In the genomic region with DNA sequence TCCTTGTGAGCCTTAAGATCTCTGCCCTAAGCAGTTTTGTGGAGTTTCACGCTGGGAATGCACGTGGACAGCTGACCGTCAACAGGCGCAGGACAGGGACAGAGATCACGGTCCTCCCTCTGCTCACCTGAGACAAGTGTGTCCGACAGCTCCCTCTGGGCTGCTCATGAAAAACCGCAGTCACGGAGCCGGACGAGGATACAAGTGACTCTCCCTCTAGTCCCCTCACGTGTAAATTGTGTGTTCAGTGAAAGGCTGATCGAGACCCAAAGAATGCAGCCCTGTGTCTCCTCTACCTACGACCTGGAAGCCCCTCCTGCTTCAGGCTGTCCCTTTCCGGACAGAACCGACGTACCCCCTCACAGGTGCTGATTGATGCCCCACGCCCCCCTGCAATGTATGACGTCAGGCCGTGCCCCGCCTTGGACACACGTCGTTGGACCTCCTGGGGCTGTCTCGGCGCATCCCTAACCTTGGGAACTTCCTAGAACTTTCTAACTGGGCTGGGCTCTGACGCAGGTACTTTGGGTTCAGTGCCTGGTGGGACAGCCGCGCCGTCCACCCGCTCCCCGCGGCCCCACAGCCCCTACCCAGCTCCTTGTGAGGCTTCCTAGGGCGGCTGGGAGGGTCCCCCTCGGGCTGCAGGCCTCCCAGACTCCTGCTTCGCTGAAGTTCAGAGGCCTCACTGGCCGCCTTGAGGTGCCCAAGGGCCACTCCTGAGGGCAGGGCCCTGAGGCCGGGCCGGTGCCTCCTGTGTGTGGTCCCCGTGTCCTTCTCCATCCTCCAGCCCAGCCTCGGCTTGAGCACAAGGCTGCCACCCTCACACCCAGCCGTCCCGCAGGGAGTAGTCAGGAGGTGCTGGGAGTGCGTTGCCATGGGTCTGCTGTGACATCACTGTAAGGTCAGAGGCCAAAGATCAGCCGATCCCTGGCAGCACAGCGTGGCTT, we compare ENCODE assay signal across 14 cellular contexts. TPM values are rescaled to one million over a fixed set of nuclear protein-coding genes. Genes with fewer than 3 reads are reported as not detected.
DNase-seq lines count a peak whose midpoint lies in the region; FAIRE-seq and TF ChIP-seq lines count a peak whose summit lies in the region.
"Had no signal": no experiment of that assay in that cellular context is flagged by ENCODE, and none has a peak within 500 bp of the region (broad histone marks: within the 10 kb centered on the region; RNA-seq: fewer than 3 reads in every experiment).

Gene C13orf46 (minus strand): TSS at position 859 of the 947 bp plus-strand sequence. CDS start 79 bp downstream, at position 780.

- no peak for TF ChIP-seq POLR2A in spleen (IDR thresholded peaks at IDR 0.05)

- no peaks in the 10 kb centered on the region; the same call in 1 of the 2 replicates for H3K27me3 Mint-ChIP-seq in H9 (ENCODE audit: low read depth)
- H3K27me3 Mint-ChIP-seq in astrocyte (ENCODE audit: low read depth, unreplicated experiment) = no peaks in the 10 kb centered on the region
- H3K27me3 Mint-ChIP-seq: B cell had no signal

- H3K4me3 ChIP-seq in astrocyte (ENCODE audit: insufficient read depth, low read depth, low read length) (no peak within 1 kb of the TSS), mesodermal cell (ENCODE audit: extremely low read depth, insufficient read depth, low read length, poor library complexity, severe bottlenecking) (no peak within 1 kb of the TSS), spleen (no peak within 1 kb of the TSS)

- no peak within 1 kb of the TSS for H4K91ac ChIP-seq in H9 (ENCODE audit: insufficient read length, low read depth, low read length)

- TF ChIP-seq CTCF in H9 (conservative IDR thresholded peaks at IDR 0.05) = no peak
- no peak for TF ChIP-seq CTCF in astrocyte (IDR thresholded peaks at IDR 0.05; ENCODE audit: insufficient read depth, low read depth, low read length)
- TF ChIP-seq CTCF in spleen (IDR thresholded peaks at IDR 0.05 in 8 of 11, conservative IDR thresholded peaks at IDR 0.05 in 3 of 11) = no peak

- H2BK5ac ChIP-seq in H9 (ENCODE audit: insufficient read length, low read length) = no peak within 1 kb of the TSS

- H2BK15ac ChIP-seq in H9 (ENCODE audit: low read depth, low read length) = no peak within 1 kb of the TSS

- H3K9ac ChIP-seq in H9 (ENCODE audit: extremely low read depth, insufficient read length, low read length) (no peak within 1 kb of the TSS), astrocyte (ENCODE audit: low read length) (no peak within 1 kb of the TSS)

- H3K36me3 ChIP-seq in astrocyte (ENCODE audit: insufficient read depth, low read length) = peaks cover 14% of the 10 kb centered on the region
- H3K36me3 ChIP-seq in mesodermal cell (ENCODE audit: control insufficient read depth, insufficient read depth, low read length) = peaks cover 80% of the 10 kb centered on the region
- peaks cover 0 to 76% (median 36%) of the 10 kb centered on the region in 6 donors for H3K36me3 ChIP-seq in spleen

- H3K18ac ChIP-seq in H9 (ENCODE audit: insufficient read length, low read depth, low read length) = no peak within 1 kb of the TSS

- H3T11ph ChIP-seq in H9 (ENCODE audit: low read length) = no peak within 1 kb of the TSS

- no peak within 1 kb of the TSS for H4K8ac ChIP-seq in H9 (replicated peaks; ENCODE audit: insufficient read length, low read depth, low read length)

- no peak within 1 kb of the TSS for H2BK120ac ChIP-seq in H9 (ENCODE audit: low read depth, low read length, poor library complexity, severe bottlenecking)

- no peak within 1 kb of the TSS for H3K4me3 Mint-ChIP-seq in H9
- H3K4me3 Mint-ChIP-seq in astrocyte (ENCODE audit: unreplicated experiment) = no peak within 1 kb of the TSS
- H3K4me3 Mint-ChIP-seq: B cell had no signal

- no peak within 1 kb of the TSS for H3K56ac ChIP-seq in H9 (ENCODE audit: insufficient read length, low read depth, low read length)

- no peak for FAIRE-seq in astrocyte (lab: Jason Lieb, UNC)

- H3K27ac Mint-ChIP-seq in H9 (peak within 1 kb of the TSS in 2 of 3 experiments; percentile 64 to 92; a peak in 3 of 7 replicates), astrocyte (ENCODE audit: unreplicated experiment) (peak within 1 kb of the TSS; percentile 62)
- H3K27ac Mint-ChIP-seq: B cell had no signal

- H3K79me2 ChIP-seq in H9 (ENCODE audit: insufficient read depth, low read length) = no peaks in the 10 kb centered on the region
- H3K79me2 ChIP-seq in astrocyte (ENCODE audit: insufficient read depth, low read length) = peaks cover 4% of the 10 kb centered on the region

- H3K27ac ChIP-seq in H9 (ENCODE audit: insufficient read length, low read depth, low read length) (no peak within 1 kb of the TSS), astrocyte (ENCODE audit: low read depth, low read length) (no peak within 1 kb of the TSS), mesodermal cell (ENCODE audit: low read depth, low read length, severe bottlenecking) (peak within 1 kb of the TSS; percentile 10), spleen (no peak within 1 kb of the TSS)

- H3K23ac ChIP-seq in H9 (ENCODE audit: insufficient read length, low read depth, low read length) = no peak within 1 kb of the TSS

- no CpG with 5 or more reads among the region's 44 CpGs for WGBS in H9 (ENCODE audit: extremely low coverage, insufficient read length, low lambda C conversion rate)
- WGBS in mesodermal cell (ENCODE audit: insufficient coverage in 2 of 2), 2 experiments = 94 to 95% methylated on average over 35 to 41 of the region's 44 CpGs
- WGBS in spleen, 5 donors = 91 to 95% (median 92%) methylated on average over 33 to 44 of the region's 44 CpGs

- no peak within 1 kb of the TSS for H2AK5ac ChIP-seq in H9 (ENCODE audit: insufficient read length, low read length)

- H3K79me1 ChIP-seq in H9 (ENCODE audit: insufficient read depth, low read depth, low read length, poor library complexity, severe bottlenecking) = no peaks in the 10 kb centered on the region

- no peak within 1 kb of the TSS for H3K4ac ChIP-seq in H9 (ENCODE audit: low read depth, low read length)

- H3K36me3 Mint-ChIP-seq in H9 (ENCODE audit: insufficient read depth in 1 of 3, low read depth in 3 of 3) = peaks cover 2 to 5% (median 4%) of the 10 kb centered on the region in 3 experiments; a peak in 4 of 7 replicates
- H3K36me3 Mint-ChIP-seq in astrocyte (ENCODE audit: low read depth, unreplicated experiment) = peaks cover 14% of the 10 kb centered on the region

- H4K20me1 ChIP-seq in H9 (ENCODE audit: control insufficient read depth, insufficient read depth, insufficient read length) = peaks cover 5% of the 10 kb centered on the region
- peaks cover 23% of the 10 kb centered on the region for H4K20me1 ChIP-seq in astrocyte (ENCODE audit: insufficient read depth, low read length)

- intact Hi-C loops in spleen (cut with DNase I; ENCODE audit: low total_unique reads) = no loop called here

- no peak within 1 kb of the TSS for H4K5ac ChIP-seq in H9 (ENCODE audit: insufficient read length, low read depth, low read length)

- H3K4me1 ChIP-seq in H9 (ENCODE audit: insufficient read depth, low read length) (no peaks in the 10 kb centered on the region), astrocyte (ENCODE audit: insufficient read depth, low read length) (peaks cover 15% of the 10 kb centered on the region), mesodermal cell (ENCODE audit: control insufficient read depth, insufficient read depth, low read length, poor library complexity, severe bottlenecking) (peaks cover 11% of the 10 kb centered on the region), spleen (peaks cover 0 to 8% (median 0%) of the 10 kb centered on the region in 6 donors)

- no peak within 1 kb of the TSS for H2BK20ac ChIP-seq in H9 (ENCODE audit: low read depth, low read length, poor library complexity, severe bottlenecking)

- DNase-seq in H9 = no peak
- DNase-seq in astrocyte (ENCODE audit: low read depth) = no peak
- peak; percentile 73 for DNase-seq in spleen
- no peak for DNase-seq in stimulated activated naive CD4-positive, alpha-beta T cell (lab: John Stamatoyannopoulos, UW)
- no peak for DNase-seq in hypothalamus (lab: John Stamatoyannopoulos, UW)
- no peak for DNase-seq in NCI-H187 treated with DMSO at 0.1 percent for 48 hours (lab: John Stamatoyannopoulos, UW)
- DNase-seq in SHP77 (lab: John Stamatoyannopoulos, UW) = no peak
- DNase-seq: activated naive CD4-positive, alpha-beta T cell treated with anti-CD3 and anti-CD28 coated beads, Interleukin-2, amount 50 U/mL, for 16 hours; DMS153; effector memory CD4-positive, alpha-beta T cell; hippocampal formation; SIG-M5 had no signal

- H3K9me3 ChIP-seq in H9 (ENCODE audit: control insufficient read depth, low read depth, low read length) (no peaks in the 10 kb centered on the region), astrocyte (ENCODE audit: insufficient read depth, low read depth, low read length) (no peaks in the 10 kb centered on the region), mesodermal cell (ENCODE audit: control insufficient read depth, low read length) (no peaks in the 10 kb centered on the region), spleen (no peaks in the 10 kb centered on the region)

- H3K9me3 Mint-ChIP-seq in H9 (no peaks in the 10 kb centered on the region), astrocyte (ENCODE audit: unreplicated experiment) (no peaks in the 10 kb centered on the region)

- H2BK12ac ChIP-seq in H9 (ENCODE audit: insufficient read length, low read depth, low read length) = no peak within 1 kb of the TSS

- H3K27me3 ChIP-seq in H9 (ENCODE audit: insufficient read depth, low read length) (no peaks in the 10 kb centered on the region), astrocyte (ENCODE audit: insufficient read depth, low read length) (no peaks in the 10 kb centered on the region), spleen (replicated peaks in 1 of 7) (no peaks in the 10 kb centered on the region)

- no peaks in the 10 kb centered on the region for H3K23me2 ChIP-seq in H9 (ENCODE audit: insufficient read length, low read depth, low read length, poor library complexity, severe bottlenecking)

- no peak within 1 kb of the TSS for H2AFZ ChIP-seq in H9 (ENCODE audit: low read length)
- no peak within 1 kb of the TSS for H2AFZ ChIP-seq in astrocyte (ENCODE audit: low read depth, low read length)

- H3K14ac ChIP-seq in H9 (ENCODE audit: insufficient read depth, low read length) = no peak within 1 kb of the TSS

- H3K4me2 ChIP-seq in H9 (ENCODE audit: insufficient read depth, insufficient read length, low read length) = no peak within 1 kb of the TSS
- H3K4me2 ChIP-seq in astrocyte (ENCODE audit: low read length) = no peak within 1 kb of the TSS

- H3K4me1 Mint-ChIP-seq in H9 (peaks cover 4 to 13% of the 10 kb centered on the region in 2 experiments; a peak in 3 of 4 replicates), astrocyte (ENCODE audit: low read depth, unreplicated experiment) (peaks cover 5% of the 10 kb centered on the region)
- H3K4me1 Mint-ChIP-seq: B cell had no signal

RNA-seq across cellular contexts. Expression of gene C13orf46, which starts in this region (rescaled TPM):
- 0.15 and 0.55 TPM in 2 replicates for total RNA-seq in H9 (2021)
- 3.0 and 5.0 TPM in 2 replicates for total RNA-seq in astrocyte
- 0.41 TPM for polyA plus RNA-seq in mesodermal cell (2013, experiment 1 of 2)
- 0.35 TPM for polyA plus RNA-seq in mesodermal cell (2013, experiment 2 of 2)
- total RNA-seq in spleen = 1 to 10 TPM in 5 of 7 donors, under 1 TPM in 2; 0.83 to 4.2 (median 2.6) TPM
- under 1 TPM; 0.09 to 0.70 (median 0.13) TPM for polyA plus RNA-seq in spleen
